Comparison of ENCODE assay signal across 16 cellular contexts in the genomic region with DNA sequence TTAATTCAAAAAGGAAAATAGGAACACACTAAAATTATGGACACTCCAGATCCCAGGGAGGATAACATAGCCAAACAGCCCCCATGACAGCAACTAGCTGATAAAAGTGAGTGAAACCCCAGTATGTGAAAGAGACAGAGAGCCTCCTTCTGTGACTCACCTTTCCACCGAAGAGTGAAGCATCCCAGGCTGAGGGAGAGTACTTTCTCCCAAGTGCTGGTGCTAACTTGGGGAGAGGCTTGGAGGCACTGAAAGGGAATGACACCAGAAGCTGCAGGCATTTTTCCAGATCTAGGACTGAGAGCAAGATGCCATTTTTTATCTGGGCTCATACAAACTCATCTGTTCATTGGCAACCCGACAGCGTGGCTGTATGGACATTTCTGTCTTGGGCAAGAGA.
"Had no signal": no experiment of that assay in that cellular context is flagged by ENCODE, and none has a peak within 500 bp of the region (broad histone marks: within the 10 kb centered on the region; RNA-seq: fewer than 3 reads in every experiment).

No MANE protein-coding gene starts in this region.

- H3K27me3 ChIP-seq: gastroesophageal sphincter, ovary had no signal

- H3K4me2 ChIP-seq: smooth muscle cell had no signal

- H3K4me1 Mint-ChIP-seq: immature natural killer cell; naive thymus-derived CD4-positive, alpha-beta T cell had no signal

- H3K27me3 Mint-ChIP-seq: naive thymus-derived CD4-positive, alpha-beta T cell had no signal

- H3K36me3 ChIP-seq: gastroesophageal sphincter, ovary had no signal

- H3K27ac Mint-ChIP-seq: immature natural killer cell; naive thymus-derived CD4-positive, alpha-beta T cell had no signal

- DNase-seq: effector CD4-positive, alpha-beta T cell; glutamatergic neuron; immature natural killer cell; left colon; left ventricle myocardium superior; naive thymus-derived CD4-positive, alpha-beta T cell; ovary; right cardiac atrium; stimulated activated CD4-positive, alpha-beta T cell treated with anti-CD3 and anti-CD28 coated beads, Interleukin-2, amount 100 ng/mL, for 48 hours; stimulated activated naive CD4-positive, alpha-beta T cell treated with Interleukin-2 at 50 U/mL for 16 hours; trophoblast cell had no signal

- H3K4me1 ChIP-seq: gastroesophageal sphincter had no signal

- H3K27ac ChIP-seq: coronary artery, gastroesophageal sphincter, ovary had no signal

- H3K9me3 ChIP-seq: ovary had no signal

- H3K4me3 Mint-ChIP-seq: immature natural killer cell; naive thymus-derived CD4-positive, alpha-beta T cell had no signal

- H3K4me3 ChIP-seq: coronary artery, gastroesophageal sphincter, lung, ovary, smooth muscle cell had no signal

- ATAC-seq: esophagus mucosa; gastroesophageal sphincter; left colon; left ventricle myocardium superior; naive thymus-derived CD4-positive, alpha-beta T cell; right cardiac atrium had no signal
